1 cellular context compared by ENCODE assay signal in the genomic region with DNA sequence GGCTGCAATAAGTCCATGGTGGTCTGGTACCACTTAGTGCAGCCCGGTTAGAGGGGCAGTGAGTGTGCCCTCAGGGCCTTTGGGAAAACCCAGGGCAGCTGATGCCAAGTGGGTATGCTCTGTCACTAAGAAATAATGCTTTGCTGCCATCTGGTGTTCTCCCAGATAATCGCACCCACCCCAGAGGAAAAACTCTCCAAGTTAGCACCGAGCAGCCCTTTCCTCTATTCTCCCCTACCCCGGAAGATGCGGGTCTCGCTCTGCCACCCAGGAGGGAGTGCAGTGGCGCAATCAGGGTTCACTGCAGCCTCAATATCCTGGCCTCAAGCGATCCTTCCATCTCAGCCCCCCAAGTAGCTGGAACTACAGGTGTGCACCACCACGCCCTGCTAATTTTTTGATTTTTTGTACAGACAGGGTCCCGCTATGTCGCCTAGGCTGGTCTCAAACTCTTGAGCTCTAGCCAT.
TF ChIP-seq lines count a peak whose summit lies in the region.

No MANE protein-coding gene starts in this region.

TF ChIP-seq in SK-N-SH, 30 proteins besides CTCF, POLR2A, EP300 and RAD21 (continued from another document):
- no peak for TF ChIP-seq TAF1 (IDR thresholded peaks at IDR 0.05; ENCODE audit: borderline replicate concordance, low read depth, low read length)
- TF ChIP-seq, protein P1, sequence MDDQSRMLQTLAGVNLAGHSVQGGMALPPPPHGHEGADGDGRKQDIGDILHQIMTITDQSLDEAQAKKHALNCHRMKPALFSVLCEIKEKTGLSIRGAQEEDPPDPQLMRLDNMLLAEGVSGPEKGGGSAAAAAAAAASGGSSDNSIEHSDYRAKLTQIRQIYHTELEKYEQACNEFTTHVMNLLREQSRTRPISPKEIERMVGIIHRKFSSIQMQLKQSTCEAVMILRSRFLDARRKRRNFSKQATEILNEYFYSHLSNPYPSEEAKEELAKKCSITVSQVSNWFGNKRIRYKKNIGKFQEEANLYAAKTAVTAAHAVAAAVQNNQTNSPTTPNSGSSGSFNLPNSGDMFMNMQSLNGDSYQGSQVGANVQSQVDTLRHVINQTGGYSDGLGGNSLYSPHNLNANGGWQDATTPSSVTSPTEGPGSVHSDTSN (IDR thresholded peaks at IDR 0.05): no peak
- TF ChIP-seq, protein P2, sequence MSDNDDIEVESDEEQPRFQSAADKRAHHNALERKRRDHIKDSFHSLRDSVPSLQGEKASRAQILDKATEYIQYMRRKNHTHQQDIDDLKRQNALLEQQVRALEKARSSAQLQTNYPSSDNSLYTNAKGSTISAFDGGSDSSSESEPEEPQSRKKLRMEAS (IDR thresholded peaks at IDR 0.05; ENCODE audit: low read depth): no peak
- peak; percentile 91 for TF ChIP-seq SMC3 (IDR thresholded peaks at IDR 0.05; ENCODE audit: low read depth, low read length)
- no peak for TF ChIP-seq NRF1 (IDR thresholded peaks at IDR 0.05; ENCODE audit: low read depth, low read length)
- TF ChIP-seq, protein P3, sequence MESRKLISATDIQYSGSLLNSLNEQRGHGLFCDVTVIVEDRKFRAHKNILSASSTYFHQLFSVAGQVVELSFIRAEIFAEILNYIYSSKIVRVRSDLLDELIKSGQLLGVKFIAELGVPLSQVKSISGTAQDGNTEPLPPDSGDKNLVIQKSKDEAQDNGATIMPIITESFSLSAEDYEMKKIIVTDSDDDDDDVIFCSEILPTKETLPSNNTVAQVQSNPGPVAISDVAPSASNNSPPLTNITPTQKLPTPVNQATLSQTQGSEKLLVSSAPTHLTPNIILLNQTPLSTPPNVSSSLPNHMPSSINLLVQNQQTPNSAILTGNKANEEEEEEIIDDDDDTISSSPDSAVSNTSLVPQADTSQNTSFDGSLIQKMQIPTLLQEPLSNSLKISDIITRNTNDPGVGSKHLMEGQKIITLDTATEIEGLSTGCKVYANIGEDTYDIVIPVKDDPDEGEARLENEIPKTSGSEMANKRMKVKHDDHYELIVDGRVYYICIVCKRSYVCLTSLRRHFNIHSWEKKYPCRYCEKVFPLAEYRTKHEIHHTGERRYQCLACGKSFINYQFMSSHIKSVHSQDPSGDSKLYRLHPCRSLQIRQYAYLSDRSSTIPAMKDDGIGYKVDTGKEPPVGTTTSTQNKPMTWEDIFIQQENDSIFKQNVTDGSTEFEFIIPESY (IDR thresholded peaks at IDR 0.05; ENCODE audit: borderline replicate concordance, low read depth): no peak
- no peak for TF ChIP-seq FOSL2 (IDR thresholded peaks at IDR 0.05; ENCODE audit: borderline replicate concordance, low read depth)
- TF ChIP-seq TCF12 (IDR thresholded peaks at IDR 0.05): no peak
- TF ChIP-seq, protein P4, sequence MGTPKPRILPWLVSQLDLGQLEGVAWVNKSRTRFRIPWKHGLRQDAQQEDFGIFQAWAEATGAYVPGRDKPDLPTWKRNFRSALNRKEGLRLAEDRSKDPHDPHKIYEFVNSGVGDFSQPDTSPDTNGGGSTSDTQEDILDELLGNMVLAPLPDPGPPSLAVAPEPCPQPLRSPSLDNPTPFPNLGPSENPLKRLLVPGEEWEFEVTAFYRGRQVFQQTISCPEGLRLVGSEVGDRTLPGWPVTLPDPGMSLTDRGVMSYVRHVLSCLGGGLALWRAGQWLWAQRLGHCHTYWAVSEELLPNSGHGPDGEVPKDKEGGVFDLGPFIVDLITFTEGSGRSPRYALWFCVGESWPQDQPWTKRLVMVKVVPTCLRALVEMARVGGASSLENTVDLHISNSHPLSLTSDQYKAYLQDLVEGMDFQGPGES (IDR thresholded peaks at IDR 0.05; ENCODE audit: low read depth, low read length): no peak
- no peak for TF ChIP-seq RXRA (IDR thresholded peaks at IDR 0.05; ENCODE audit: borderline replicate concordance, low read depth)
- no peak for TF ChIP-seq MEF2A (IDR thresholded peaks at IDR 0.05; ENCODE audit: borderline replicate concordance, low read depth)
- TF ChIP-seq RCOR1 (IDR thresholded peaks at IDR 0.05; ENCODE audit: low read length): peak; percentile 68; the same call in 1 of the 2 replicates
- no peak for TF ChIP-seq ELF1 (IDR thresholded peaks at IDR 0.05)
- TF ChIP-seq, protein P5, sequence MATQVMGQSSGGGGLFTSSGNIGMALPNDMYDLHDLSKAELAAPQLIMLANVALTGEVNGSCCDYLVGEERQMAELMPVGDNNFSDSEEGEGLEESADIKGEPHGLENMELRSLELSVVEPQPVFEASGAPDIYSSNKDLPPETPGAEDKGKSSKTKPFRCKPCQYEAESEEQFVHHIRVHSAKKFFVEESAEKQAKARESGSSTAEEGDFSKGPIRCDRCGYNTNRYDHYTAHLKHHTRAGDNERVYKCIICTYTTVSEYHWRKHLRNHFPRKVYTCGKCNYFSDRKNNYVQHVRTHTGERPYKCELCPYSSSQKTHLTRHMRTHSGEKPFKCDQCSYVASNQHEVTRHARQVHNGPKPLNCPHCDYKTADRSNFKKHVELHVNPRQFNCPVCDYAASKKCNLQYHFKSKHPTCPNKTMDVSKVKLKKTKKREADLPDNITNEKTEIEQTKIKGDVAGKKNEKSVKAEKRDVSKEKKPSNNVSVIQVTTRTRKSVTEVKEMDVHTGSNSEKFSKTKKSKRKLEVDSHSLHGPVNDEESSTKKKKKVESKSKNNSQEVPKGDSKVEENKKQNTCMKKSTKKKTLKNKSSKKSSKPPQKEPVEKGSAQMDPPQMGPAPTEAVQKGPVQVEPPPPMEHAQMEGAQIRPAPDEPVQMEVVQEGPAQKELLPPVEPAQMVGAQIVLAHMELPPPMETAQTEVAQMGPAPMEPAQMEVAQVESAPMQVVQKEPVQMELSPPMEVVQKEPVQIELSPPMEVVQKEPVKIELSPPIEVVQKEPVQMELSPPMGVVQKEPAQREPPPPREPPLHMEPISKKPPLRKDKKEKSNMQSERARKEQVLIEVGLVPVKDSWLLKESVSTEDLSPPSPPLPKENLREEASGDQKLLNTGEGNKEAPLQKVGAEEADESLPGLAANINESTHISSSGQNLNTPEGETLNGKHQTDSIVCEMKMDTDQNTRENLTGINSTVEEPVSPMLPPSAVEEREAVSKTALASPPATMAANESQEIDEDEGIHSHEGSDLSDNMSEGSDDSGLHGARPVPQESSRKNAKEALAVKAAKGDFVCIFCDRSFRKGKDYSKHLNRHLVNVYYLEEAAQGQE (IDR thresholded peaks at IDR 0.05; ENCODE audit: low read depth, low read length): no peak
